ENCODE assay signal across 17 cellular contexts in genomic region chr10:11255156-11255555, GRCh38.
DNase-seq lines count a peak whose midpoint lies in the region; ATAC-seq and TF ChIP-seq lines count a peak whose summit lies in the region.
"Had no signal": no experiment of that assay in that cellular context is flagged by ENCODE, and none has a peak within 500 bp of the region (broad histone marks: within the 10 kb centered on the region; RNA-seq: fewer than 3 reads in every experiment).

No MANE protein-coding gene starts in this region.

- intact Hi-C loops in activated CD4-positive, alpha-beta T cell treated with anti-CD3 and anti-CD28 coated beads, Interleukin-2, amount 10 ng/mL, durations not matched to agents 24 days and 14 days (cut with micrococcal nuclease) = no loop called here

- no peaks in the 10 kb centered on the region for H3K27me3 ChIP-seq in neural progenitor cell

- H4K20me1 ChIP-seq in neural progenitor cell (ENCODE audit: low read depth) = no peaks in the 10 kb centered on the region

- peaks cover 33% of the 10 kb centered on the region for H3K4me1 Mint-ChIP-seq in activated CD4-positive, alpha-beta T cell treated with anti-CD3 and anti-CD28 coated beads, Interleukin-2, amount 10 ng/mL, durations not matched to agents 24 days and 14 days
- H3K4me1 Mint-ChIP-seq in activated naive CD8-positive, alpha-beta T cell treated with anti-CD3 and anti-CD28 coated beads, Interleukin-2, amount 50 U/mL, for 24 hours = peaks cover 63% of the 10 kb centered on the region
- H3K4me1 Mint-ChIP-seq in neural progenitor cell = peaks cover 7% of the 10 kb centered on the region

- H3K9ac ChIP-seq in neural progenitor cell = no peak overlapping the region

- H3K9me3 Mint-ChIP-seq in activated CD4-positive, alpha-beta T cell treated with anti-CD3 and anti-CD28 coated beads, Interleukin-2, amount 10 ng/mL, durations not matched to agents 24 days and 14 days = no peaks in the 10 kb centered on the region
- no peaks in the 10 kb centered on the region for H3K9me3 Mint-ChIP-seq in activated naive CD8-positive, alpha-beta T cell treated with anti-CD3 and anti-CD28 coated beads, Interleukin-2, amount 50 U/mL, for 24 hours
- no peaks in the 10 kb centered on the region for H3K9me3 Mint-ChIP-seq in neural progenitor cell
- H3K9me3 Mint-ChIP-seq: GM23338 had no signal

- H3K27ac ChIP-seq in neural progenitor cell = no peak overlapping the region

- no peaks in the 10 kb centered on the region for H3K9me3 ChIP-seq in neural progenitor cell (ENCODE audit: low read depth)

- H3K79me2 ChIP-seq in neural progenitor cell (ENCODE audit: low read depth) = no peaks in the 10 kb centered on the region

- H3K27ac Mint-ChIP-seq in activated CD4-positive, alpha-beta T cell treated with anti-CD3 and anti-CD28 coated beads, Interleukin-2, amount 10 ng/mL, durations not matched to agents 24 days and 14 days = peak overlapping the region; percentile 62
- H3K27ac Mint-ChIP-seq in activated naive CD8-positive, alpha-beta T cell treated with anti-CD3 and anti-CD28 coated beads, Interleukin-2, amount 50 U/mL, for 24 hours = peak overlapping the region; percentile 64
- H3K27ac Mint-ChIP-seq in neural progenitor cell = peak overlapping the region; percentile 79
- H3K27ac Mint-ChIP-seq: GM23338 had no signal

- H3K4me3 Mint-ChIP-seq in activated CD4-positive, alpha-beta T cell treated with anti-CD3 and anti-CD28 coated beads, Interleukin-2, amount 10 ng/mL, durations not matched to agents 24 days and 14 days = no peak overlapping the region
- no peak overlapping the region for H3K4me3 Mint-ChIP-seq in activated naive CD8-positive, alpha-beta T cell treated with anti-CD3 and anti-CD28 coated beads, Interleukin-2, amount 50 U/mL, for 24 hours
- H3K4me3 Mint-ChIP-seq in neural progenitor cell = no peak overlapping the region
- H3K4me3 Mint-ChIP-seq: GM23338 had no signal

- ATAC-seq in GM18505 (IDR thresholded peaks at IDR 0.05; ENCODE audit: unreplicated experiment) = no peak
- ATAC-seq in activated naive CD8-positive, alpha-beta T cell treated with anti-CD3 and anti-CD28 coated beads, Interleukin-2, amount 50 U/mL, for 24 hours = no peak
- ATAC-seq: GM23338, K562 had no signal

- no peaks in the 10 kb centered on the region for H3K4me1 ChIP-seq in neural progenitor cell

- no peak overlapping the region for H3K4me3 ChIP-seq in neural progenitor cell
- H3K4me3 ChIP-seq: GM23338, K562 had no signal

- H3K36me3 ChIP-seq in neural progenitor cell = no peaks in the 10 kb centered on the region

- H3K27me3 Mint-ChIP-seq in activated CD4-positive, alpha-beta T cell treated with anti-CD3 and anti-CD28 coated beads, Interleukin-2, amount 10 ng/mL, durations not matched to agents 24 days and 14 days = no peaks in the 10 kb centered on the region
- H3K27me3 Mint-ChIP-seq in activated naive CD8-positive, alpha-beta T cell treated with anti-CD3 and anti-CD28 coated beads, Interleukin-2, amount 50 U/mL, for 24 hours = no peaks in the 10 kb centered on the region
- H3K27me3 Mint-ChIP-seq in neural progenitor cell (ENCODE audit: insufficient read depth, low read depth) = peaks cover 2% of the 10 kb centered on the region

- no peak overlapping the region for H2AFZ ChIP-seq in neural progenitor cell (replicated peaks)
- H2AFZ ChIP-seq: GM23338 had no signal

- peak; percentile 25 for TF ChIP-seq POLR2A in GM18505 (IDR thresholded peaks at IDR 0.05; ENCODE audit: borderline replicate concordance, extremely low read depth, insufficient read depth, insufficient read length)

- no peak for TF ChIP-seq CTCF in neural progenitor cell (IDR thresholded peaks at IDR 0.05)

- H3K36me3 Mint-ChIP-seq in activated CD4-positive, alpha-beta T cell treated with anti-CD3 and anti-CD28 coated beads, Interleukin-2, amount 10 ng/mL, durations not matched to agents 24 days and 14 days (ENCODE audit: low read depth) = peaks cover 75% of the 10 kb centered on the region
- H3K36me3 Mint-ChIP-seq in activated naive CD8-positive, alpha-beta T cell treated with anti-CD3 and anti-CD28 coated beads, Interleukin-2, amount 50 U/mL, for 24 hours (ENCODE audit: low read depth) = peaks cover 72% of the 10 kb centered on the region
- H3K36me3 Mint-ChIP-seq in neural progenitor cell = peaks cover 7% of the 10 kb centered on the region

- H3F3A ChIP-seq in neural progenitor cell (ENCODE audit: low read depth) = no peaks in the 10 kb centered on the region

- H3K4me2 ChIP-seq in neural progenitor cell = no peak overlapping the region
- H3K4me2 ChIP-seq: GM23338 had no signal

- no peak for DNase-seq in activated CD4-positive, alpha-beta T cell treated with anti-CD3 and anti-CD28 coated beads, Interleukin-2, amount 10 ng/mL, durations not matched to agents 24 days and 14 days
- DNase-seq in activated CD4-positive, alpha-beta T cell treated with anti-CD3 and anti-CD28 coated beads, Interleukin-2, amount 50 U/mL, for 4 hours = no peak
- DNase-seq in activated naive CD8-positive, alpha-beta T cell treated with anti-CD3 and anti-CD28 coated beads, Interleukin-2, amount 50 U/mL, for 24 hours = no peak
- DNase-seq in neural progenitor cell (ENCODE audit: low spot score) (no peak), GDM1 (lab: John Stamatoyannopoulos, UW) (no peak), LoVo (ENCODE audit: low spot score) (no peak), GM19238 (ENCODE audit: insufficient read length, low spot score) (no peak)
- DNase-seq: activated CD4-positive, alpha-beta T cell treated with anti-CD3 and anti-CD28 coated beads, Interleukin-2, amount 50 U/mL, for 1 hour; amniotic stem cell; foreskin fibroblast; NCI-H1694; nucleus accumbens; OCI-M1; stimulated activated CD4-positive, alpha-beta T cell treated with anti-CD3 and anti-CD28 coated beads, Interleukin-4, amount 100 ng/mL, for 1 hour had no signal
